Comparison of ENCODE assay signal across 15 cellular contexts in genomic region chr12:10385181-10385613, GRCh38. TPM values are rescaled to one million over a fixed set of nuclear protein-coding genes. Genes with fewer than 3 reads are reported as not detected.
DNase-seq lines count a peak whose midpoint lies in the region; ATAC-seq, FAIRE-seq and TF ChIP-seq lines count a peak whose summit lies in the region.
"Had no signal": no experiment of that assay in that cellular context is flagged by ENCODE, and none has a peak within 500 bp of the region (broad histone marks: within the 10 kb centered on the region; RNA-seq: fewer than 3 reads in every experiment).

No MANE protein-coding gene starts in this region.

- 48% methylated on average over 2 of the region's 2 CpGs for WGBS in A549 (ENCODE audit: missing lambda C conversion rate)

- H3K4me3 ChIP-seq in A549 (no peak overlapping the region), keratinocyte (ENCODE audit: control insufficient read depth in 2 of 3, extremely low read depth in 1 of 3, insufficient read depth in 2 of 3, low read depth in 1 of 3, low read length in 3 of 3) (no peak overlapping the region)
- H3K4me3 ChIP-seq: BLaER1, dorsolateral prefrontal cortex had no signal

- H3K4me1 ChIP-seq in A549 (peaks cover 5% of the 10 kb centered on the region; the same call in 1 of the 3 replicates), keratinocyte (ENCODE audit: control insufficient read depth, extremely low read depth, insufficient read depth, low read length) (peaks cover 2% of the 10 kb centered on the region)

- H2AFZ ChIP-seq in keratinocyte (ENCODE audit: control insufficient read depth, low read length): peak overlapping the region; percentile 12

- peaks cover 4% of the 10 kb centered on the region in 2 experiments for H3K36me3 ChIP-seq in keratinocyte (ENCODE audit: control insufficient read depth in 2 of 2, extremely low read depth in 1 of 2, insufficient read depth in 2 of 2, low read length in 2 of 2)
- H3K36me3 ChIP-seq: BLaER1, neutrophil had no signal

- no peak for TF ChIP-seq EP300 in A549 (IDR thresholded peaks at IDR 0.05)

- no peak; a peak in 1 of 6 replicates for ATAC-seq in A549
- ATAC-seq in GM21737 (IDR thresholded peaks at IDR 0.05; ENCODE audit: unreplicated experiment): no peak

- DNase-seq in A549 (ENCODE audit: low read depth in 1 of 2, low spot score in 1 of 2): peak in 1 of 2 experiments; percentile 41
- DNase-seq in H4 (ENCODE audit: low spot score): peak; percentile 80
- peak; percentile 67 for DNase-seq in astrocyte of the hippocampus (ENCODE audit: low read depth, low spot score)
- no peak for DNase-seq in keratinocyte (ENCODE audit: low read depth, low spot score)
- DNase-seq in GM19238 (ENCODE audit: insufficient read length, low spot score): no peak
- no peak for DNase-seq in DMS153 treated with DMSO at 0.1 percent for 48 hours (lab: John Stamatoyannopoulos, UW; ENCODE audit: unreplicated experiment)
- DNase-seq in germinal center (ENCODE audit: low spot score): no peak
- DNase-seq: dorsolateral prefrontal cortex, NCI-H2081 treated with DMSO at 0.1 percent for 48 hours had no signal

- H3K9ac ChIP-seq in keratinocyte (ENCODE audit: control insufficient read depth, extremely low read depth, insufficient read depth, low read length): no peak overlapping the region
- H3K9ac ChIP-seq: BLaER1 had no signal

- H3K9me1 ChIP-seq in keratinocyte (ENCODE audit: control insufficient read depth, extremely low read depth, insufficient read depth, low read length): no peaks in the 10 kb centered on the region

- FAIRE-seq in A549 (lab: Jason Lieb, UNC): peak; percentile 56
- peak; percentile 74 for FAIRE-seq in keratinocyte (lab: Jason Lieb, UNC)

- dilution Hi-C loops in keratinocyte (cut with MboI; ENCODE audit: extremely low pct_ligation_motif_present, low sequenced_read_pairs): no loop called here

- H4K20me1 ChIP-seq in keratinocyte (ENCODE audit: control insufficient read depth, extremely low read depth, insufficient read depth, low read length): no peaks in the 10 kb centered on the region
- H4K20me1 ChIP-seq: BLaER1 had no signal

- H3K27ac ChIP-seq in A549 (no peak overlapping the region; a peak in 1 of 6 replicates), keratinocyte (ENCODE audit: control insufficient read depth, insufficient read depth, low read length) (no peak overlapping the region)
- H3K27ac ChIP-seq: BLaER1, dorsolateral prefrontal cortex, neutrophil, RWPE1, VCaP had no signal

- no peaks in the 10 kb centered on the region for H3K27me3 ChIP-seq in keratinocyte (ENCODE audit: control insufficient read depth, extremely low read depth, insufficient read depth, low read length)
- H3K27me3 ChIP-seq: BLaER1, dorsolateral prefrontal cortex had no signal

- TF ChIP-seq CTCF in A549 (IDR thresholded peaks at IDR 0.05) (no peak), keratinocyte (optimal IDR thresholded peaks at IDR 0.05 in 1 of 3, IDR thresholded peaks at IDR 0.05 in 1 of 3, conservative IDR thresholded peaks at IDR 0.05 in 1 of 3; ENCODE audit: extremely low read depth in 1 of 3, insufficient read depth in 2 of 3, low read length in 3 of 3) (no peak)

- TF ChIP-seq RAD21 in A549 (conservative IDR thresholded peaks at IDR 0.05 in 1 of 2, IDR thresholded peaks at IDR 0.05 in 1 of 2): no peak

- no peak for TF ChIP-seq POLR2A in A549 (IDR thresholded peaks at IDR 0.05; ENCODE audit: low read length)

- POLR2A ChIA-PET in A549 (lab: Yijun Ruan, JAX): no interaction called here

- H3K4me2 ChIP-seq in A549: peak overlapping the region; percentile 21; the same call in 1 of the 3 replicates
- no peak overlapping the region for H3K4me2 ChIP-seq in keratinocyte (ENCODE audit: control insufficient read depth, extremely low read depth, insufficient read depth, low read depth, low read length)
- H3K4me2 ChIP-seq: BLaER1 had no signal

- H3K79me2 ChIP-seq in keratinocyte (ENCODE audit: control insufficient read depth, insufficient read depth, low read length): no peaks in the 10 kb centered on the region

- peaks cover 10% of the 10 kb centered on the region; the same call in 2 of the 3 replicates for H3K9me3 ChIP-seq in A549
- H3K9me3 ChIP-seq in keratinocyte (ENCODE audit: control insufficient read depth, low read depth, low read length): no peaks in the 10 kb centered on the region
- H3K9me3 ChIP-seq: neutrophil had no signal

- CTCF ChIA-PET in A549 (lab: Yijun Ruan, JAX): interaction anchor here (1.1 to 1.3 kb wide), 2 partner anchors 11 to 19 kb away, joined by 3 read pairs; no protein-coding TSS in a partner anchor

TF ChIP-seq in A549, 52 proteins besides CTCF, POLR2A, EP300 and RAD21:
- TF ChIP-seq HOXB13 (CRISPR knock-in tag; IDR thresholded peaks at IDR 0.05; ENCODE audit: low read depth): no peak
- TF ChIP-seq HEYL (CRISPR knock-in tag; IDR thresholded peaks at IDR 0.05): no peak
- peak; percentile 30 for TF ChIP-seq MAFK (IDR thresholded peaks at IDR 0.05; ENCODE audit: partially characterized antibody)
- TF ChIP-seq NPAS2 (CRISPR knock-in tag; IDR thresholded peaks at IDR 0.05; ENCODE audit: borderline replicate concordance): no peak
- no peak for TF ChIP-seq FOSL2 (IDR thresholded peaks at IDR 0.05)
- peak; percentile 48; the same call in 1 of the 2 replicates for TF ChIP-seq FOSL2 (CRISPR knock-in tag; IDR thresholded peaks at IDR 0.05)

RNA-seq across cellular contexts. Expression of gene KLRK1, which starts 4.6 kb away (rescaled TPM):
- polyA plus RNA-seq in A549 (2011; rRNA removed) (not detected in 2 replicates), A549 (2017; fragmentation: RNase III; extraction: RNeasy Plus Mini Kit Qiagen cat#74134 plus additional on column Dnase treatment) (not detected in 3 replicates), keratinocyte (not detected in 3 replicates)
- not detected in 2 replicates for polyA plus RNA-seq in A549 (2012; cell fraction: cytosol; rRNA removed)
- polyA plus RNA-seq in A549 (2012; cell fraction: nucleus; rRNA removed): not detected in 2 replicates
- polyA minus RNA-seq in A549 (2011; rRNA and poly(A)+ RNA removed): not detected in 2 replicates
- total RNA-seq in H4 (2014; rRNA removed; shearing (Covaris generic)): not detected in 2 replicates
- not detected for polyA plus RNA-seq in keratinocyte (2011; ENCODE audit: low read depth)
- not detected in 2 replicates for polyA plus RNA-seq in keratinocyte (2011; cell fraction: cytosol; rRNA removed)
- not detected in 2 replicates for polyA plus RNA-seq in keratinocyte (2011; cell fraction: nucleus; rRNA removed)
- polyA plus RNA-seq in keratinocyte (2012; ENCODE audit: low replicate concordance): 0.14 and 0.20 TPM in 2 replicates
- polyA minus RNA-seq in keratinocyte: not detected in 3 replicates
- polyA minus RNA-seq in keratinocyte (2011; cell fraction: cytosol; rRNA and poly(A)+ RNA removed): not detected
- polyA minus RNA-seq in keratinocyte (2011; cell fraction: nucleus; rRNA and poly(A)+ RNA removed): not detected in 2 replicates

RNA-seq across cellular contexts. Expression of gene KLRC4, which starts 24.4 kb away (rescaled TPM):
- polyA plus RNA-seq in A549 (2011; rRNA removed): not detected in 2 replicates
- not detected in 2 replicates for polyA plus RNA-seq in A549 (2012; cell fraction: cytosol; rRNA removed)
- polyA plus RNA-seq in A549 (2012; cell fraction: nucleus; rRNA removed): not detected in 2 replicates
- not detected in 3 replicates for polyA plus RNA-seq in A549 (2017; fragmentation: RNase III; extraction: RNeasy Plus Mini Kit Qiagen cat#74134 plus additional on column Dnase treatment)
- polyA minus RNA-seq in A549 (2011; rRNA and poly(A)+ RNA removed): not detected in 2 replicates
- not detected in 2 replicates for total RNA-seq in H4 (2014; rRNA removed; shearing (Covaris generic))
- polyA plus RNA-seq in keratinocyte: not detected in 3 replicates
- polyA plus RNA-seq in keratinocyte (2011; ENCODE audit: low read depth): not detected
- not detected in 2 replicates for polyA plus RNA-seq in keratinocyte (2011; cell fraction: cytosol; rRNA removed)
- not detected in 2 replicates for polyA plus RNA-seq in keratinocyte (2011; cell fraction: nucleus; rRNA removed)
- not detected in 2 replicates for polyA plus RNA-seq in keratinocyte (2012; ENCODE audit: low replicate concordance)
- not detected in 3 replicates for polyA minus RNA-seq in keratinocyte
- not detected for polyA minus RNA-seq in keratinocyte (2011; cell fraction: cytosol; rRNA and poly(A)+ RNA removed)
- not detected in 2 replicates for polyA minus RNA-seq in keratinocyte (2011; cell fraction: nucleus; rRNA and poly(A)+ RNA removed)
- total RNA-seq: activated T-helper 2 cell treated with anti-CD3 and anti-CD28 coated beads, Interferon-gamma antibody, Interleukin-2, Interleukin-4, amounts not matched to agents 10 μg/mL and 5 μg/mL and 100 μg/mL, durations not matched to agents 14 hours and 24 hours and 36 hours had no signal

RNA-seq across cellular contexts. Expression of gene KLRC3, which starts 35.2 kb away (rescaled TPM):
- polyA plus RNA-seq in A549 (2011; rRNA removed) (0.10 TPM in 1 of 2 replicates, not detected in the other), A549 (2017; fragmentation: RNase III; extraction: RNeasy Plus Mini Kit Qiagen cat#74134 plus additional on column Dnase treatment) (not detected in 3 replicates), keratinocyte (not detected in 3 replicates)
- not detected in 2 replicates for polyA plus RNA-seq in A549 (2012; cell fraction: cytosol; rRNA removed)
- polyA plus RNA-seq in A549 (2012; cell fraction: nucleus; rRNA removed): not detected in 2 replicates
- polyA minus RNA-seq in A549 (2011; rRNA and poly(A)+ RNA removed): not detected in 2 replicates
- total RNA-seq in H4 (2014; rRNA removed; shearing (Covaris generic)): 0.37 TPM in 1 of 2 replicates, not detected in the other
- not detected for polyA plus RNA-seq in keratinocyte (2011; ENCODE audit: low read depth)
- not detected in 2 replicates for polyA plus RNA-seq in keratinocyte (2011; cell fraction: cytosol; rRNA removed)
- polyA plus RNA-seq in keratinocyte (2011; cell fraction: nucleus; rRNA removed): not detected in 2 replicates
- polyA plus RNA-seq in keratinocyte (2012; ENCODE audit: low replicate concordance): not detected in 2 replicates
- polyA minus RNA-seq in keratinocyte: not detected in 3 replicates
- not detected for polyA minus RNA-seq in keratinocyte (2011; cell fraction: cytosol; rRNA and poly(A)+ RNA removed)
- not detected in 2 replicates for polyA minus RNA-seq in keratinocyte (2011; cell fraction: nucleus; rRNA and poly(A)+ RNA removed)
- total RNA-seq: activated T-helper 2 cell treated with anti-CD3 and anti-CD28 coated beads, Interferon-gamma antibody, Interleukin-2, Interleukin-4, amounts not matched to agents 10 μg/mL and 5 μg/mL and 100 μg/mL, durations not matched to agents 14 hours and 24 hours and 36 hours had no signal

RNA-seq across cellular contexts. Expression of gene KLRC2, which starts 50.6 kb away (rescaled TPM):
- polyA plus RNA-seq in A549 (2011; rRNA removed) (0.52 and 0.83 TPM in 2 replicates), A549 (2017; fragmentation: RNase III; extraction: RNeasy Plus Mini Kit Qiagen cat#74134 plus additional on column Dnase treatment) (0.25 to 0.42 TPM in 2 of 3 replicates, not detected in the other), keratinocyte (0.09 TPM in 1 of 3 replicates, not detected in the others)
- polyA plus RNA-seq in A549 (2012; cell fraction: cytosol; rRNA removed): 0.06 TPM in 1 of 2 replicates, not detected in the other
- polyA plus RNA-seq in A549 (2012; cell fraction: nucleus; rRNA removed): 0.07 TPM in 1 of 2 replicates, not detected in the other
- polyA minus RNA-seq in A549 (2011; rRNA and poly(A)+ RNA removed): not detected in 2 replicates
- total RNA-seq in H4 (2014; rRNA removed; shearing (Covaris generic)): 0.23 TPM in 1 of 2 replicates, not detected in the other
- not detected for polyA plus RNA-seq in keratinocyte (2011; ENCODE audit: low read depth)
- not detected in 2 replicates for polyA plus RNA-seq in keratinocyte (2011; cell fraction: cytosol; rRNA removed)
- not detected in 2 replicates for polyA plus RNA-seq in keratinocyte (2011; cell fraction: nucleus; rRNA removed)
- not detected in 2 replicates for polyA plus RNA-seq in keratinocyte (2012; ENCODE audit: low replicate concordance)
- not detected in 3 replicates for polyA minus RNA-seq in keratinocyte
- not detected for polyA minus RNA-seq in keratinocyte (2011; cell fraction: cytosol; rRNA and poly(A)+ RNA removed)
- polyA minus RNA-seq in keratinocyte (2011; cell fraction: nucleus; rRNA and poly(A)+ RNA removed): 0.74 and 2.5 TPM in 2 replicates

Comparison
In these comparisons a context has a peak if more than half of its experiments do, and no peak if none do; other contexts are left out.
1. DNase-seq: peak in H4 (single experiment) and astrocyte of the hippocampus (single experiment); none in keratinocyte (single experiment), GM19238 (single experiment), DMS153 treated with DMSO at 0.1 percent for 48 hours (single experiment) and germinal center (single experiment).